ENCODE assay signal across 1 cellular context in genomic region chr12:108562348-108563134, GRCh38.
TF ChIP-seq lines count a peak whose summit lies in the region.

Gene ISCU (plus strand): TSS chr12:108562596. CDS start chr12:108562623, 27 bp downstream.

TF ChIP-seq in HepG2, 621 proteins besides CTCF, POLR2A, EP300 and RAD21 (continued from another document and continues in another):
- TF ChIP-seq E2F1 (CRISPR knock-in tag; IDR thresholded peaks at IDR 0.05) = peak; percentile 49
- no peak for TF ChIP-seq SMARCE1 (IDR thresholded peaks at IDR 0.05; ENCODE audit: borderline replicate concordance)
- peak; percentile 94 for TF ChIP-seq SP4 (CRISPR knock-in tag; IDR thresholded peaks at IDR 0.05)
- no peak for TF ChIP-seq ZNF446 (CRISPR knock-in tag; IDR thresholded peaks at IDR 0.05)
- no peak; the same call in 1 of the 2 replicates for TF ChIP-seq ZNF121 (CRISPR knock-in tag; IDR thresholded peaks at IDR 0.05)
- no peak for TF ChIP-seq CSRNP2 (CRISPR knock-in tag; conservative IDR thresholded peaks at IDR 0.05; ENCODE audit: low read depth)
- no peak for TF ChIP-seq ZIK1 (CRISPR knock-in tag; IDR thresholded peaks at IDR 0.05; ENCODE audit: borderline replicate concordance, low read depth)
- no peak for TF ChIP-seq ZMYM2 (CRISPR knock-in tag; IDR thresholded peaks at IDR 0.05)
- TF ChIP-seq SP2 (CRISPR knock-in tag; IDR thresholded peaks at IDR 0.05) = peak; percentile 68
- peak; percentile 90 for TF ChIP-seq GMEB1 (CRISPR knock-in tag; IDR thresholded peaks at IDR 0.05; ENCODE audit: borderline replicate concordance)
- TF ChIP-seq AFF4 (CRISPR knock-in tag; IDR thresholded peaks at IDR 0.05) = no peak
- peak; percentile 28; the same call in 1 of the 2 replicates for TF ChIP-seq PPARG (CRISPR knock-in tag; conservative IDR thresholded peaks at IDR 0.05)
- no peak for TF ChIP-seq KMT2B (CRISPR knock-in tag; IDR thresholded peaks at IDR 0.05)
- TF ChIP-seq SP1 (IDR thresholded peaks at IDR 0.05) = no peak
- TF ChIP-seq SP1 (CRISPR knock-in tag; IDR thresholded peaks at IDR 0.05) = peak; percentile 96
- TF ChIP-seq CENPBD1 (CRISPR knock-in tag; IDR thresholded peaks at IDR 0.05; ENCODE audit: borderline replicate concordance, low read depth) = no peak; the same call in 1 of the 2 replicates
- 0 out of 2 replicates have a peak, but pooled peaks have one; percentile 23 for TF ChIP-seq RFXAP (CRISPR knock-in tag; IDR thresholded peaks at IDR 0.05; ENCODE audit: borderline replicate concordance)
- no peak for TF ChIP-seq ZNF674 (CRISPR knock-in tag; IDR thresholded peaks at IDR 0.05; ENCODE audit: low read depth)
- no peak for TF ChIP-seq GPN1 (CRISPR knock-in tag; IDR thresholded peaks at IDR 0.05; ENCODE audit: borderline replicate concordance)
- TF ChIP-seq ZNF296 (CRISPR knock-in tag; conservative IDR thresholded peaks at IDR 0.05) = no peak
- no peak; the same call in 1 of the 2 replicates for TF ChIP-seq SMAD3 (CRISPR knock-in tag; IDR thresholded peaks at IDR 0.05)
- no peak for TF ChIP-seq DPF2 (CRISPR knock-in tag; IDR thresholded peaks at IDR 0.05; ENCODE audit: borderline replicate concordance, low read depth)
- peak; percentile 93 for TF ChIP-seq GATAD1 (CRISPR knock-in tag; IDR thresholded peaks at IDR 0.05)
- no peak for TF ChIP-seq ATRX (CRISPR knock-in tag; IDR thresholded peaks at IDR 0.05; ENCODE audit: borderline replicate concordance)
- TF ChIP-seq BHLHE40 (IDR thresholded peaks at IDR 0.05; ENCODE audit: low read length) = peak; percentile 78
- TF ChIP-seq TRIM22 (IDR thresholded peaks at IDR 0.05) = no peak
- TF ChIP-seq SKI (IDR thresholded peaks at IDR 0.05; ENCODE audit: partially characterized antibody) = peak; percentile 57
- TF ChIP-seq ZNF607 (CRISPR knock-in tag; IDR thresholded peaks at IDR 0.05; ENCODE audit: borderline replicate concordance) = peak; percentile 44; the same call in 1 of the 2 replicates
- TF ChIP-seq HNF4A (CRISPR knock-in tag; IDR thresholded peaks at IDR 0.05) = no peak
- TF ChIP-seq TBX3 (IDR thresholded peaks at IDR 0.05; ENCODE audit: borderline replicate concordance) = no peak
- no peak for TF ChIP-seq NCOA1 (CRISPR knock-in tag; IDR thresholded peaks at IDR 0.05)
- TF ChIP-seq ZNF160 (CRISPR knock-in tag; IDR thresholded peaks at IDR 0.05) = peak; percentile 55; the same call in 1 of the 2 replicates
- TF ChIP-seq IRF2 (CRISPR knock-in tag; IDR thresholded peaks at IDR 0.05) = no peak; the same call in 1 of the 2 replicates
- no peak for TF ChIP-seq ZNF12 (CRISPR knock-in tag; IDR thresholded peaks at IDR 0.05)
- peak; percentile 7; the same call in 1 of the 2 replicates for TF ChIP-seq ZNF501 (CRISPR knock-in tag; IDR thresholded peaks at IDR 0.05)
- TF ChIP-seq TBL1XR1 (IDR thresholded peaks at IDR 0.05; ENCODE audit: borderline replicate concordance, low read length, partially characterized antibody) = no peak
- peak; percentile 31; the same call in 1 of the 2 replicates for TF ChIP-seq CEBPG (CRISPR knock-in tag; IDR thresholded peaks at IDR 0.05)
- TF ChIP-seq ZNF512B (CRISPR knock-in tag; IDR thresholded peaks at IDR 0.05; ENCODE audit: borderline replicate concordance) = no peak
- peak; percentile 82 for TF ChIP-seq SALL2 (CRISPR knock-in tag; IDR thresholded peaks at IDR 0.05)
- TF ChIP-seq KDM5A (IDR thresholded peaks at IDR 0.05; ENCODE audit: borderline replicate concordance, low read length) = peak; percentile 71; the same call in 1 of the 2 replicates
- TF ChIP-seq ZC3H13 (CRISPR knock-in tag; IDR thresholded peaks at IDR 0.05) = no peak
- TF ChIP-seq TRIM24 (CRISPR knock-in tag; IDR thresholded peaks at IDR 0.05) = no peak
- no peak for TF ChIP-seq CERS6 (CRISPR knock-in tag; IDR thresholded peaks at IDR 0.05)
- peak; percentile 85 for TF ChIP-seq TAF1 (CRISPR knock-in tag; IDR thresholded peaks at IDR 0.05)
- TF ChIP-seq GABPA (IDR thresholded peaks at IDR 0.05; ENCODE audit: low read depth, low read length) = no peak
- peak; percentile 62 for TF ChIP-seq GABPA (CRISPR knock-in tag; IDR thresholded peaks at IDR 0.05; ENCODE audit: low read depth)
- no peak for TF ChIP-seq CEBPB (IDR thresholded peaks at IDR 0.05; ENCODE audit: borderline replicate concordance, low read depth, low read length)
- TF ChIP-seq GZF1 (CRISPR knock-in tag; IDR thresholded peaks at IDR 0.05) = peak; percentile 67; the same call in 1 of the 2 replicates
- TF ChIP-seq ZBED4 (CRISPR knock-in tag; IDR thresholded peaks at IDR 0.05; ENCODE audit: borderline replicate concordance) = no peak
- TF ChIP-seq ZNF619 (CRISPR knock-in tag; IDR thresholded peaks at IDR 0.05) = no peak; the same call in 1 of the 2 replicates
- TF ChIP-seq ARNT (IDR thresholded peaks at IDR 0.05) = no peak
- no peak for TF ChIP-seq SIX1 (CRISPR knock-in tag; IDR thresholded peaks at IDR 0.05; ENCODE audit: borderline replicate concordance)
- TF ChIP-seq SNRNP70 (IDR thresholded peaks at IDR 0.05; ENCODE audit: low read depth, low read length) = no peak
- TF ChIP-seq PHB2 (IDR thresholded peaks at IDR 0.05; ENCODE audit: partially characterized antibody) = no peak
